In genomic region chr17:28174352-28175046, GRCh38 we compare ENCODE assay signal across 9 cellular contexts.
A peak's percentile ranks its signal among the peaks of the same experiment; 100 is the strongest.
DNase-seq lines count a peak whose midpoint lies in the region; ATAC-seq and TF ChIP-seq lines count a peak whose summit lies in the region.
"Had no signal": no experiment of that assay in that cellular context is flagged by ENCODE, and none has a peak within 500 bp of the region (broad histone marks: within the 10 kb centered on the region; RNA-seq: fewer than 3 reads in every experiment).

No MANE protein-coding gene starts in this region.

- H3K9me3 Mint-ChIP-seq in activated naive CD8-positive, alpha-beta T cell treated with anti-CD3 and anti-CD28 coated beads for 36 hours = no peaks in the 10 kb centered on the region

- in situ Hi-C loops in GM13976 (cut with MboI; ENCODE audit: low sequenced_read_pairs, unreplicated experiment) = no loop called here

- TF ChIP-seq CTCF in GM13976 (IDR thresholded peaks at IDR 0.05; ENCODE audit: borderline replicate concordance, control extremely low read depth, extremely low read depth, insufficient read depth, missing control alignments) = no peak

- ATAC-seq in HG03520 (IDR thresholded peaks at IDR 0.05; ENCODE audit: unreplicated experiment) = no peak

- peaks cover 9% of the 10 kb centered on the region for H3K36me3 Mint-ChIP-seq in activated naive CD8-positive, alpha-beta T cell treated with anti-CD3 and anti-CD28 coated beads for 36 hours

- H3K27me3 ChIP-seq in H7 (ENCODE audit: control insufficient read depth, insufficient read depth, low read length) = no peaks in the 10 kb centered on the region

- H3K4me1 Mint-ChIP-seq in activated naive CD8-positive, alpha-beta T cell treated with anti-CD3 and anti-CD28 coated beads for 36 hours = peaks cover 22% of the 10 kb centered on the region

- H3K27me3 Mint-ChIP-seq in activated naive CD8-positive, alpha-beta T cell treated with anti-CD3 and anti-CD28 coated beads for 36 hours = no peaks in the 10 kb centered on the region

- no peak overlapping the region for H3K4me3 Mint-ChIP-seq in activated naive CD8-positive, alpha-beta T cell treated with anti-CD3 and anti-CD28 coated beads for 36 hours

- H3K36me3 ChIP-seq in H7 (replicated peaks; ENCODE audit: control insufficient read depth, insufficient read depth, low read length) = no peaks in the 10 kb centered on the region

- intact Hi-C loops in head of caudate nucleus (cut with DNase I) = no loop called here

- H3K4me3 ChIP-seq in H7 (ENCODE audit: insufficient read depth, low read depth, low read length) = no peak overlapping the region
- H3K4me3 ChIP-seq: PC-9 had no signal

- DNase-seq in GM13976 (ENCODE audit: low spot score) (peak; percentile 36), NCI-H510A treated with DMSO at 0.1 percent for 48 hours (lab: John Stamatoyannopoulos, UW) (peak; percentile 97), H4 (ENCODE audit: low spot score) (no peak), head of caudate nucleus (no peak), H7 (no peak)
- DNase-seq in activated naive CD8-positive, alpha-beta T cell treated with anti-CD3 and anti-CD28 coated beads for 36 hours = peak; percentile 25
- peak; percentile 24 for DNase-seq in stimulated activated CD4-positive, alpha-beta T cell treated with anti-CD3 and anti-CD28 coated beads, Interleukin-4, amount 100 ng/mL, for 24 hours
- DNase-seq: PC-9 had no signal

- H3K27ac Mint-ChIP-seq in activated naive CD8-positive, alpha-beta T cell treated with anti-CD3 and anti-CD28 coated beads for 36 hours = no peak overlapping the region

Comparison
In these comparisons a context has a peak if more than half of its experiments do, and no peak if none do; other contexts are left out.
1. DNase-seq: peak in GM13976 (single experiment), NCI-H510A treated with DMSO at 0.1 percent for 48 hours (single experiment), activated naive CD8-positive, alpha-beta T cell treated with anti-CD3 and anti-CD28 coated beads for 36 hours (single experiment) and stimulated activated CD4-positive, alpha-beta T cell treated with anti-CD3 and anti-CD28 coated beads, Interleukin-4, amount 100 ng/mL, for 24 hours (single experiment); none in H4 (single experiment), head of caudate nucleus (0 of 42) and H7 (single experiment).